ENCODE assay signal across 9 cellular contexts in genomic region chr5:154835701-154836052, GRCh38. TPM values are rescaled to one million over a fixed set of nuclear protein-coding genes. Genes with fewer than 3 reads are reported as not detected.
DNase-seq lines count a peak whose midpoint lies in the region; ATAC-seq and TF ChIP-seq lines count a peak whose summit lies in the region.
"Not testable (repeated sequence)": the region's sequence is repeated elsewhere in the genome, so short reads cannot be mapped to it uniquely, and the experiment has no call there.
"Had no signal": no experiment of that assay in that cellular context is flagged by ENCODE, and none has a peak within 500 bp of the region (broad histone marks: within the 10 kb centered on the region; RNA-seq: fewer than 3 reads in every experiment).

No MANE protein-coding gene starts in this region.

- H3K36me3 ChIP-seq in HEK293 (ENCODE audit: control insufficient read depth in 2 of 2, insufficient read depth in 1 of 2, low read length in 2 of 2) (peaks cover 12 to 13% of the 10 kb centered on the region in 2 experiments; a peak in 2 of 3 replicates), adrenal gland (replicated peaks in 1 of 2) (peaks cover 0 to 12% of the 10 kb centered on the region in 2 donors), right atrium auricular region (peaks cover 26% of the 10 kb centered on the region), sigmoid colon (peaks cover 0 to 34% (median 4%) of the 10 kb centered on the region in 4 donors), suprapubic skin (peaks cover 30% of the 10 kb centered on the region)
- not testable (repeated sequence) for H3K36me3 ChIP-seq in lung (ENCODE audit: control insufficient read depth in 2 of 2, insufficient read depth in 2 of 2, low read length in 2 of 2); vagina

- CTCF ChIA-PET in HEK293 (lab: Yijun Ruan, JAX), result not testable (repeated sequence)

- peaks cover 12% of the 10 kb centered on the region; the same call in 1 of the 2 replicates for H3K4me1 ChIP-seq in HEK293 (ENCODE audit: control insufficient read depth, insufficient read depth, low read length)
- peaks cover 3 to 15% of the 10 kb centered on the region in 2 donors for H3K4me1 ChIP-seq in adrenal gland (replicated peaks in 1 of 2)
- peaks cover 0 to 19% of the 10 kb centered on the region in 2 donors for H3K4me1 ChIP-seq in right atrium auricular region
- H3K4me1 ChIP-seq in lung (ENCODE audit: control insufficient read depth in 2 of 2, insufficient read depth in 2 of 2, low read length in 2 of 2), result peaks cover 7 to 13% of the 10 kb centered on the region in 2 donors
- H3K4me1 ChIP-seq in sigmoid colon, result peaks cover 0 to 46% (median 29%) of the 10 kb centered on the region in 4 donors
- H3K4me1 ChIP-seq in suprapubic skin, result peaks cover 21% of the 10 kb centered on the region
- peaks cover 13% of the 10 kb centered on the region for H3K4me1 ChIP-seq in vagina

- peak in 1 of 7 donors; percentile 22 for DNase-seq in adrenal gland
- DNase-seq in epithelial cell of prostate (ENCODE audit: low read depth, low spot score); right atrium auricular region (ENCODE audit: low spot score); lung (ENCODE audit: low spot score); sigmoid colon; suprapubic skin (ENCODE audit: low spot score in 2 of 2); vagina (ENCODE audit: extremely low spot score in 2 of 2): not testable (repeated sequence)

- not testable (repeated sequence) for TF ChIP-seq CTCF in HEK293 (tag by site-specific recombination; IDR thresholded peaks at IDR 0.05); adrenal gland (IDR thresholded peaks at IDR 0.05); right atrium auricular region (IDR thresholded peaks at IDR 0.05); lung (IDR thresholded peaks at IDR 0.05; ENCODE audit: control extremely low read depth, extremely low read depth); sigmoid colon (IDR thresholded peaks at IDR 0.05); suprapubic skin (IDR thresholded peaks at IDR 0.05); vagina (IDR thresholded peaks at IDR 0.05)

- H3K27ac ChIP-seq in HEK293 (ENCODE audit: extremely low read depth, low read depth, low read length), result not testable (repeated sequence)
- H3K27ac ChIP-seq in adrenal gland, result peak overlapping the region in 3 of 5 donors; percentile 58 to 77 (median 60)
- peak overlapping the region; percentile 57 for H3K27ac ChIP-seq in epithelial cell of prostate
- H3K27ac ChIP-seq in right atrium auricular region, result peak overlapping the region; percentile 60 to 75
- H3K27ac ChIP-seq in lung (ENCODE audit: low read depth in 1 of 2, low read length in 1 of 2), result peak overlapping the region; percentile 47 to 49
- H3K27ac ChIP-seq in sigmoid colon, result peak overlapping the region; percentile 47 to 88 (median 84)
- H3K27ac ChIP-seq in suprapubic skin, result peak overlapping the region; percentile 74
- H3K27ac ChIP-seq in vagina, result peak overlapping the region; percentile 22

- not testable (repeated sequence) for TF ChIP-seq EP300 in sigmoid colon (IDR thresholded peaks at IDR 0.05); suprapubic skin (IDR thresholded peaks at IDR 0.05)

- ATAC-seq in lung (ENCODE audit: insufficient read depth, low FRiP score), result not testable (repeated sequence)

- not testable (repeated sequence) for H3K27me3 ChIP-seq in adrenal gland; right atrium auricular region; lung (ENCODE audit: control insufficient read depth, insufficient read depth); sigmoid colon; suprapubic skin; vagina

- not testable (repeated sequence) for H3K9me3 ChIP-seq in HEK293 (ENCODE audit: control insufficient read depth, insufficient read depth, low read depth, low read length); adrenal gland (replicated peaks in 1 of 3); right atrium auricular region; lung (ENCODE audit: control insufficient read depth in 2 of 2, insufficient read depth in 1 of 2, low read length in 1 of 2); sigmoid colon; suprapubic skin; vagina

- H3K4me3 ChIP-seq in HEK293 (ENCODE audit: low read depth, low read length); adrenal gland; lung; suprapubic skin; vagina: not testable (repeated sequence)
- peak overlapping the region in 1 of 2 donors; percentile 4 for H3K4me3 ChIP-seq in right atrium auricular region
- H3K4me3 ChIP-seq in sigmoid colon, result peak overlapping the region in 3 of 4 donors; percentile 38 to 44 (median 42)

- intact Hi-C loops in adrenal gland (cut with DNase I); sigmoid colon (cut with DNase I); vagina (cut with DNase I): not testable (repeated sequence)

- 61 to 76% (median 72%) methylated on average over 9 of the region's 9 CpGs for WGBS in adrenal gland, 4 donors
- WGBS in lung, 2 donors, result 72 to 83% methylated on average over 9 of the region's 9 CpGs
- 26 to 88% methylated on average over 9 of the region's 9 CpGs for WGBS in sigmoid colon, 2 donors
- 61% methylated on average over 9 of the region's 9 CpGs for WGBS in suprapubic skin

- not testable (repeated sequence) for TF ChIP-seq POLR2A in adrenal gland (IDR thresholded peaks at IDR 0.05); sigmoid colon (IDR thresholded peaks at IDR 0.05); suprapubic skin (IDR thresholded peaks at IDR 0.05); vagina (IDR thresholded peaks at IDR 0.05)

- POLR2A ChIA-PET in HEK293 (lab: Yijun Ruan, JAX), result interaction anchor here (0.7 to 1.6 kb wide), 5 partner anchors 9 to 33 kb away, joined by 3 to 11 read pairs (median 4); partner anchors contain the start of gene FAXDC2

TF ChIP-seq in HEK293, 187 proteins besides CTCF, POLR2A, EP300 and RAD21:
- TF ChIP-seq ZBTB20 (tag by site-specific recombination; IDR thresholded peaks at IDR 0.05), result peak; percentile 0; the same call in 1 of the 2 replicates
- TF ChIP-seq, protein P1, sequence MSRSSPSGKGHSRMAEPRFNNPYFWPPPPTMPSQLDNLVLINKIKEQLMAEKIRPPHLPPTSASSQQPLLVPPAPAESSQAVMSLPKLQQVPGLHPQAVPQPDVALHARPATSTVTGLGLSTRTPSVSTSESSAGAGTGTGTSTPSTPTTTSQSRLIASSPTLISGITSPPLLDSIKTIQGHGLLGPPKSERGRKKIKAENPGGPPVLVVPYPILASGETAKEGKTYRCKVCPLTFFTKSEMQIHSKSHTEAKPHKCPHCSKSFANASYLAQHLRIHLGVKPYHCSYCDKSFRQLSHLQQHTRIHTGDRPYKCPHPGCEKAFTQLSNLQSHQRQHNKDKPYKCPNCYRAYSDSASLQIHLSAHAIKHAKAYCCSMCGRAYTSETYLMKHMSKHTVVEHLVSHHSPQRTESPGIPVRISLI (tag by site-specific recombination; IDR thresholded peaks at IDR 0.05), result peak; percentile 92

RNA-seq across cellular contexts. Expression of gene FAXDC2, which starts 14.7 kb away (rescaled TPM):
- total RNA-seq in adrenal gland (10 to 100 TPM; 20.0 to 86.2 (median 52.2) TPM), right atrium auricular region (10 to 100 TPM; 22.1 to 24.6 TPM), lung (10 to 100 TPM; 21.0 to 37.5 TPM), sigmoid colon (100 to 1,000 TPM in 1 of 4 donors, 10 to 100 TPM in 3; 67.3 to 118 (median 90.6) TPM), suprapubic skin (10 to 100 TPM; 27.1 to 62.1 (median 40.8) TPM), vagina (35.4 TPM)
- polyA plus RNA-seq in adrenal gland (10 to 100 TPM; 12.2 to 38.5 (median 21.7) TPM), lung (10 to 100 TPM; 11.1 to 13.2 TPM), sigmoid colon (10 to 100 TPM; 13.3 to 30.0 (median 19.4) TPM)
- total RNA-seq: CD4-positive, alpha-beta T cell had no signal

RNA-seq across cellular contexts. Expression of gene CNOT8, which starts 22.8 kb away (rescaled TPM):
- total RNA-seq in adrenal gland (100 to 1,000 TPM in 2 of 8 donors, 10 to 100 TPM in 6; 49.8 to 109 (median 71.4) TPM), right atrium auricular region (10 to 100 TPM; 28.0 to 31.4 TPM), lung (10 to 100 TPM; 62.6 to 87.0 TPM), sigmoid colon (10 to 100 TPM; 51.8 to 80.6 (median 70.1) TPM), suprapubic skin (10 to 100 TPM; 55.3 to 83.5 (median 76.6) TPM), vagina (62.1 TPM)
- polyA plus RNA-seq in adrenal gland (10 to 100 TPM; 25.6 to 64.0 (median 47.9) TPM), lung (10 to 100 TPM; 53.9 to 74.9 TPM), sigmoid colon (10 to 100 TPM; 51.6 to 53.5 (median 52.8) TPM)
